ENCODE assay signal across 9 cellular contexts in genomic region chr10:100508691-100509150, GRCh38. TPM values are rescaled to one million over a fixed set of nuclear protein-coding genes. Genes with fewer than 3 reads are reported as not detected.
DNase-seq lines count a peak whose midpoint lies in the region; ATAC-seq and TF ChIP-seq lines count a peak whose summit lies in the region.
"Had no signal": no experiment of that assay in that cellular context is flagged by ENCODE, and none has a peak within 500 bp of the region (broad histone marks: within the 10 kb centered on the region; RNA-seq: fewer than 3 reads in every experiment).

No MANE protein-coding gene starts in this region.

- intact Hi-C loops in activated CD4-positive, alpha-beta T cell treated with anti-CD3 and anti-CD28 coated beads, Interleukin-2, amount 10 ng/mL, durations not matched to agents 24 days and 14 days (cut with micrococcal nuclease): loop anchor here (1.0 to 5.0 kb wide), 8 partner anchors 10 to 221 kb away; partner anchors contain the start of gene BLOC1S2
- intact Hi-C loops in esophagus squamous epithelium (cut with DNase I) (no loop called here), prostate gland (cut with DNase I) (no loop called here)

- no peak for ATAC-seq in HG03342 (IDR thresholded peaks at IDR 0.05; ENCODE audit: unreplicated experiment)

- H3K9me3 ChIP-seq in esophagus squamous epithelium: no peaks in the 10 kb centered on the region
- H3K9me3 ChIP-seq in prostate gland: no peaks in the 10 kb centered on the region

- no peak overlapping the region for H3K4me3 ChIP-seq in AG09309 (ENCODE audit: control insufficient read depth, low read depth, low read length)
- H3K4me3 ChIP-seq in NB4 (ENCODE audit: low read depth, low read length): no peak overlapping the region
- H3K4me3 ChIP-seq in esophagus squamous epithelium: no peak overlapping the region
- no peak overlapping the region for H3K4me3 ChIP-seq in prostate gland

- no peak for TF ChIP-seq POLR2A in NB4 (IDR thresholded peaks at IDR 0.05; ENCODE audit: extremely low read depth, insufficient read length)
- no peak for TF ChIP-seq POLR2A in esophagus squamous epithelium (IDR thresholded peaks at IDR 0.05)
- no peak for TF ChIP-seq POLR2A in prostate gland (IDR thresholded peaks at IDR 0.05)

- no peaks in the 10 kb centered on the region for H3K27me3 ChIP-seq in esophagus squamous epithelium
- no peaks in the 10 kb centered on the region for H3K27me3 ChIP-seq in prostate gland (replicated peaks; ENCODE audit: insufficient read depth)

- H3K27ac Mint-ChIP-seq in activated CD4-positive, alpha-beta T cell treated with anti-CD3 and anti-CD28 coated beads, Interleukin-2, amount 10 ng/mL, durations not matched to agents 24 days and 14 days: peak overlapping the region; percentile 89

- peak overlapping the region; percentile 80 for H3K4me3 Mint-ChIP-seq in activated CD4-positive, alpha-beta T cell treated with anti-CD3 and anti-CD28 coated beads, Interleukin-2, amount 10 ng/mL, durations not matched to agents 24 days and 14 days

- H3K4me1 ChIP-seq in esophagus squamous epithelium: peaks cover 0 to 15% (median 0%) of the 10 kb centered on the region in 3 donors
- H3K4me1 ChIP-seq in prostate gland (replicated peaks): no peaks in the 10 kb centered on the region

- no peak for DNase-seq in AG09309 (ENCODE audit: low read depth)
- DNase-seq in GM10266 (ENCODE audit: extremely low spot score): peak; percentile 52
- peak; percentile 75 for DNase-seq in NB4 (ENCODE audit: low read depth)
- peak; percentile 90 for DNase-seq in activated CD4-positive, alpha-beta T cell treated with anti-CD3 and anti-CD28 coated beads, Interleukin-2, amount 10 ng/mL, durations not matched to agents 24 days and 14 days
- DNase-seq in esophagus squamous epithelium (lab: John Stamatoyannopoulos, UW): no peak
- DNase-seq in prostate gland (ENCODE audit: low spot score): no peak
- DNase-seq in hypothalamus (lab: John Stamatoyannopoulos, UW): no peak

- H3K27ac ChIP-seq in esophagus squamous epithelium (no peak overlapping the region), prostate gland (no peak overlapping the region)

- H3K9me3 Mint-ChIP-seq in activated CD4-positive, alpha-beta T cell treated with anti-CD3 and anti-CD28 coated beads, Interleukin-2, amount 10 ng/mL, durations not matched to agents 24 days and 14 days: no peaks in the 10 kb centered on the region

- TF ChIP-seq CTCF in AG09309 (IDR thresholded peaks at IDR 0.05; ENCODE audit: control insufficient read depth, insufficient read depth, low read depth, low read length, missing control alignments) (peak; percentile 77), GM10266 (IDR thresholded peaks at IDR 0.05; ENCODE audit: control insufficient read depth, insufficient read depth, low read depth, missing control alignments) (peak; percentile 42), NB4 (IDR thresholded peaks at IDR 0.05; ENCODE audit: low read depth, low read length) (peak; percentile 64), esophagus squamous epithelium (IDR thresholded peaks at IDR 0.05) (peak in 5 of 6 experiments; percentile 21 to 70 (median 30)), prostate gland (IDR thresholded peaks at IDR 0.05) (peak in 3 of 4 experiments; percentile 14 to 59 (median 57))

- H3K4me1 Mint-ChIP-seq in activated CD4-positive, alpha-beta T cell treated with anti-CD3 and anti-CD28 coated beads, Interleukin-2, amount 10 ng/mL, durations not matched to agents 24 days and 14 days: peaks cover 91% of the 10 kb centered on the region

- H3K27me3 Mint-ChIP-seq in activated CD4-positive, alpha-beta T cell treated with anti-CD3 and anti-CD28 coated beads, Interleukin-2, amount 10 ng/mL, durations not matched to agents 24 days and 14 days: no peaks in the 10 kb centered on the region

- H3K36me3 ChIP-seq in esophagus squamous epithelium: peaks cover 7 to 81% (median 8%) of the 10 kb centered on the region in 3 donors
- H3K36me3 ChIP-seq in prostate gland: no peaks in the 10 kb centered on the region

- H3K36me3 Mint-ChIP-seq in activated CD4-positive, alpha-beta T cell treated with anti-CD3 and anti-CD28 coated beads, Interleukin-2, amount 10 ng/mL, durations not matched to agents 24 days and 14 days (ENCODE audit: low read depth): peaks cover 49% of the 10 kb centered on the region

- WGBS in esophagus squamous epithelium, 2 donors: 46 to 56% methylated on average over 3 of the region's 3 CpGs
- WGBS in prostate gland: 50% methylated on average over 3 of the region's 3 CpGs

RNA-seq across cellular contexts. Expression of gene SEC31B, which starts 10.9 kb away (rescaled TPM):
- 54.2 and 57.0 TPM in 2 replicates for total RNA-seq in activated CD4-positive, alpha-beta T cell treated with anti-CD3 and anti-CD28 coated beads, Interleukin-2, amount 10 ng/mL, durations not matched to agents 24 days and 14 days
- total RNA-seq in esophagus squamous epithelium (1 to 10 TPM in 3 of 4 donors, under 1 TPM in 1; 0.85 to 7.1 (median 2.5) TPM), prostate gland (10 to 100 TPM; 10.5 to 17.3 TPM)

RNA-seq across cellular contexts. Expression of gene NDUFB8, which starts 20.9 kb away (rescaled TPM):
- 323 TPM in 2 replicates for total RNA-seq in activated CD4-positive, alpha-beta T cell treated with anti-CD3 and anti-CD28 coated beads, Interleukin-2, amount 10 ng/mL, durations not matched to agents 24 days and 14 days
- total RNA-seq in esophagus squamous epithelium: 100 to 1,000 TPM; 160 to 215 (median 187) TPM
- 100 to 1,000 TPM; 195 to 222 TPM for total RNA-seq in prostate gland

RNA-seq across cellular contexts. Expression of gene HIF1AN, which starts 27.0 kb away (rescaled TPM):
- total RNA-seq in activated CD4-positive, alpha-beta T cell treated with anti-CD3 and anti-CD28 coated beads, Interleukin-2, amount 10 ng/mL, durations not matched to agents 24 days and 14 days: 47.4 and 51.3 TPM in 2 replicates
- total RNA-seq in esophagus squamous epithelium (10 to 100 TPM in 3 of 4 donors, 1 to 10 TPM in 1; 8.6 to 13.2 (median 11.6) TPM), prostate gland (10 to 100 TPM; 10.8 to 30.2 TPM)

RNA-seq across cellular contexts. Expression of gene WNT8B, which starts 45.9 kb away (rescaled TPM):
- 0.16 and 0.43 TPM in 2 replicates for total RNA-seq in activated CD4-positive, alpha-beta T cell treated with anti-CD3 and anti-CD28 coated beads, Interleukin-2, amount 10 ng/mL, durations not matched to agents 24 days and 14 days
- total RNA-seq in esophagus squamous epithelium (not detected), prostate gland (1 to 10 TPM in 1 of 2 donors, under 1 TPM in 1; 0.40 to 1.8 TPM)
- total RNA-seq: skeletal muscle tissue had no signal

Comparison
In these comparisons a context has a peak if more than half of its experiments do, and no peak if none do; other contexts are left out.
1. DNase-seq: peak in GM10266 (single experiment), NB4 (single experiment) and activated CD4-positive, alpha-beta T cell treated with anti-CD3 and anti-CD28 coated beads, Interleukin-2, amount 10 ng/mL, durations not matched to agents 24 days and 14 days (single experiment); none in AG09309 (single experiment), esophagus squamous epithelium (single experiment), prostate gland (single experiment) and hypothalamus (0 of 51).
2. Peak in every context shown above with its lines, with median percentiles within 50 percentile points of each other: CTCF ChIP-seq.